In genomic region chr12:49091056-49091835, GRCh38 we compare ENCODE assay signal across 10 cellular contexts. TPM values are rescaled to one million over a fixed set of nuclear protein-coding genes. Genes with fewer than 3 reads are reported as not detected.
DNase-seq lines count a peak whose midpoint lies in the region; ATAC-seq and TF ChIP-seq lines count a peak whose summit lies in the region.
"Had no signal": no experiment of that assay in that cellular context is flagged by ENCODE, and none has a peak within 500 bp of the region (broad histone marks: within the 10 kb centered on the region; RNA-seq: fewer than 3 reads in every experiment).

No MANE protein-coding gene starts in this region.

- no peak for TF ChIP-seq POLR2A in esophagus squamous epithelium (IDR thresholded peaks at IDR 0.05)

- H3K4me3 ChIP-seq in OCI-LY3 (ENCODE audit: low read length) (0 out of 2 replicates have a peak overlapping the region, but pooled peaks have one; percentile 59), esophagus squamous epithelium (peak overlapping the region in 3 of 4 donors; percentile 18 to 64 (median 30)), retinal pigment epithelial cell (ENCODE audit: low read length) (peak overlapping the region; percentile 45)

- peak overlapping the region; percentile 77 for H3K4me2 ChIP-seq in OCI-LY3 (ENCODE audit: low read length)

- DNase-seq in activated CD4-positive, alpha-beta T cell treated with anti-CD3 and anti-CD28 coated beads for 48 hours: peak; percentile 17
- no peak for DNase-seq in activated CD4-positive, alpha-beta T cell treated with anti-CD3 and anti-CD28 coated beads for 4 hours
- DNase-seq in esophagus squamous epithelium (lab: John Stamatoyannopoulos, UW) (no peak), retinal pigment epithelial cell (ENCODE audit: low read depth) (no peak), NOMO-1 (lab: John Stamatoyannopoulos, UW; ENCODE audit: unreplicated experiment in 2 of 2) (no peak), HT-29 (ENCODE audit: low spot score) (no peak)
- DNase-seq: GDM1 had no signal

- no peaks in the 10 kb centered on the region for H4K20me1 ChIP-seq in OCI-LY3 (ENCODE audit: insufficient read depth, low read length)

- 27 to 30% methylated on average over 7 to 21 of the region's 41 CpGs for WGBS in esophagus squamous epithelium, 2 donors

- no peak for ATAC-seq in HG03565 (IDR thresholded peaks at IDR 0.05; ENCODE audit: unreplicated experiment)

- peaks cover 54% of the 10 kb centered on the region for H3K27me3 ChIP-seq in OCI-LY3 (ENCODE audit: low read depth, low read length)
- H3K27me3 ChIP-seq in esophagus squamous epithelium: peaks cover 21 to 69% (median 37%) of the 10 kb centered on the region in 4 donors

- peaks cover 27% of the 10 kb centered on the region for H3K4me1 ChIP-seq in OCI-LY3 (ENCODE audit: low read length)
- H3K4me1 ChIP-seq in esophagus squamous epithelium: peaks cover 42 to 75% (median 63%) of the 10 kb centered on the region in 3 donors

- H3K9ac ChIP-seq in OCI-LY3 (ENCODE audit: low read length): no peak overlapping the region
- H3K9ac ChIP-seq: KMS-11 had no signal

- no peaks in the 10 kb centered on the region for H3K9me3 ChIP-seq in OCI-LY3 (ENCODE audit: insufficient read depth, low read length)
- no peaks in the 10 kb centered on the region for H3K9me3 ChIP-seq in esophagus squamous epithelium

- no peak for TF ChIP-seq CTCF in OCI-LY3 (IDR thresholded peaks at IDR 0.05; ENCODE audit: low read depth, low read length)
- no peak for TF ChIP-seq CTCF in esophagus squamous epithelium (IDR thresholded peaks at IDR 0.05)
- no peak for TF ChIP-seq CTCF in retinal pigment epithelial cell (conservative IDR thresholded peaks at IDR 0.05; ENCODE audit: low read depth, low read length)

- no peak overlapping the region for H2AFZ ChIP-seq in OCI-LY3 (ENCODE audit: low read depth, low read length)

- intact Hi-C loops in esophagus squamous epithelium (cut with DNase I): loop anchor here (10.0 kb wide), 1 partner anchor 144 kb away; no protein-coding TSS in a partner anchor

- no peak overlapping the region for H3K27ac ChIP-seq in OCI-LY3 (ENCODE audit: low read length)
- peak overlapping the region in 2 of 4 donors; percentile 34 to 50 for H3K27ac ChIP-seq in esophagus squamous epithelium
- H3K27ac ChIP-seq: KMS-11 had no signal

- H3K36me3 ChIP-seq in OCI-LY3 (replicated peaks; ENCODE audit: low read depth, low read length): no peaks in the 10 kb centered on the region
- H3K36me3 ChIP-seq in esophagus squamous epithelium: peaks cover 0 to 5% (median 0%) of the 10 kb centered on the region in 3 donors

- no peaks in the 10 kb centered on the region for H3K79me2 ChIP-seq in OCI-LY3 (ENCODE audit: low read length)

RNA-seq across cellular contexts. Expression of gene DHH, which starts 3.4 kb away (rescaled TPM):
- under 1 TPM in 3 of 4 donors, not detected in 1; 0.19 to 0.31 (median 0.21) TPM for total RNA-seq in esophagus squamous epithelium
- 0.28 TPM in 1 of 2 replicates, not detected in the other for total RNA-seq in HT-29 (2014; rRNA removed; shearing (Covaris generic))

RNA-seq across cellular contexts. Expression of gene LMBR1L, which starts 19.4 kb away (rescaled TPM):
- 10 to 100 TPM; 13.7 to 41.8 (median 27.8) TPM for total RNA-seq in esophagus squamous epithelium
- total RNA-seq in HT-29 (2014; rRNA removed; shearing (Covaris generic)): 16.1 and 24.6 TPM in 2 replicates

RNA-seq across cellular contexts. Expression of gene RHEBL1, which starts 21.5 kb away (rescaled TPM):
- total RNA-seq in esophagus squamous epithelium: under 1 TPM in 2 of 4 donors, not detected in 2; 0.23 to 0.44 TPM
- 1.4 and 1.7 TPM in 2 replicates for total RNA-seq in HT-29 (2014; rRNA removed; shearing (Covaris generic))

RNA-seq across cellular contexts. Expression of gene KMT2D, which starts 30.7 kb away (rescaled TPM):
- 10 to 100 TPM; 29.4 to 67.9 (median 47.9) TPM for total RNA-seq in esophagus squamous epithelium
- 28.3 and 32.4 TPM in 2 replicates for total RNA-seq in HT-29 (2014; rRNA removed; shearing (Covaris generic))

RNA-seq across cellular contexts. Expression of gene TUBA1B, which starts 39.9 kb away (rescaled TPM):
- total RNA-seq in esophagus squamous epithelium: 100 to 1,000 TPM; 414 to 957 (median 699) TPM
- 2,713 and 2,908 TPM in 2 replicates for total RNA-seq in HT-29 (2014; rRNA removed; shearing (Covaris generic))
